Comparison of ENCODE assay signal across 8 cellular contexts in the genomic region with DNA sequence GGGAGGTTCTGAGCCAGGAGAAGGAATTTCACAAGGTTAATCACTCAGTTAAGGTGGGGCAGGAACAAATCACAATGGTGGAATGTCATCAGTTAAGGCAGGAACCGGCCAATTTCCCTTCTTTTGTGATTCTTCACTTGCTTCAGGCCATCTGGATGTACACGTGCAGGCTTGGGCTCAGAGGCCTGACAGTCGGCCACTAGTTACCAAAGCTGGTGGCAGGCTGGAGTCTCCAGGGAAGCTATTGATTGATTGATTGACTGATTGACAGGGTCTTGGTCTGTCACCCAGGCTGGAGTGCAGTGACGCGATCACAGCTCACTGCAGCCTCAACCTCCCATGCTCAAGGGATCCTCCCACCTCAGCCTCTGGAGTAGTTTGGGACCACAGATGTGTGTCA. TPM values are rescaled to one million over a fixed set of nuclear protein-coding genes. Genes with fewer than 3 reads are reported as not detected.
DNase-seq lines count a peak whose midpoint lies in the region; ATAC-seq, FAIRE-seq and TF ChIP-seq lines count a peak whose summit lies in the region.
"Not testable (repeated sequence)": the region's sequence is repeated elsewhere in the genome, so short reads cannot be mapped to it uniquely, and the experiment has no call there.

No MANE protein-coding gene starts in this region.

- WGBS in GM12878 (ENCODE audit: insufficient coverage, insufficient replicate concordance, low lambda C conversion rate, missing lambda C conversion rate) = 96% methylated on average over 5 of the region's 5 CpGs
- whole genome bisulfite sequencing in ovary, 3 donors = 27 to 46% (median 41%) methylated on average over 5 of the region's 5 CpGs
- WGBS in tibial nerve, 2 donors = 41% methylated on average over 5 of the region's 5 CpGs

- SMC1A ChIA-PET in GM12878 (lab: Charles Lee; ENCODE audit: uncharacterized antibody, unreplicated experiment) = interaction anchor here (1.3 kb wide), 1 partner anchor 97 kb away, joined by 4 read pairs; no protein-coding TSS in a partner anchor

- H3K9me1 ChIP-seq in keratinocyte (ENCODE audit: control insufficient read depth, extremely low read depth, insufficient read depth, low read length) = not testable (repeated sequence)

- H3K4me3 ChIP-seq in DND-41 (ENCODE audit: low read depth in 1 of 2, low read length in 2 of 2); GM12878: not testable (repeated sequence)
- H3K4me3 ChIP-seq in epithelial cell of proximal tubule (ENCODE audit: low read depth, low read length) = peak overlapping the region; percentile 96
- peak overlapping the region in 1 of 3 experiments; percentile 49 for H3K4me3 ChIP-seq in keratinocyte (ENCODE audit: control insufficient read depth in 2 of 3, extremely low read depth in 1 of 3, insufficient read depth in 2 of 3, low read depth in 1 of 3, low read length in 3 of 3)
- H3K4me3 ChIP-seq in ovary = peak overlapping the region; percentile 93
- peak overlapping the region; percentile 69 to 96 (median 90) for H3K4me3 ChIP-seq in tibial nerve

- H3K79me2 ChIP-seq in DND-41 (ENCODE audit: insufficient read depth, low read length) (peaks cover 40% of the 10 kb centered on the region), GM12878 (ENCODE audit: control insufficient read depth, insufficient read depth, low read length) (peaks cover 26% of the 10 kb centered on the region), keratinocyte (ENCODE audit: control insufficient read depth, insufficient read depth, low read length) (peaks cover 40% of the 10 kb centered on the region)

- ATAC-seq in DND-41 (ENCODE audit: insufficient read depth, low read depth); activated CD8-positive, alpha-beta T cell treated with anti-CD3 and anti-CD28 coated beads for 36 hours; GM12878: not testable (repeated sequence)

- TF ChIP-seq POLR2A in GM12878 (IDR thresholded peaks at IDR 0.05; ENCODE audit: low read depth, low read length); ovary (IDR thresholded peaks at IDR 0.05); tibial nerve (IDR thresholded peaks at IDR 0.05): not testable (repeated sequence)

- H3K27ac ChIP-seq in DND-41 (ENCODE audit: low read length); GM12878 (ENCODE audit: control insufficient read depth, insufficient read depth); ovary; tibial nerve: not testable (repeated sequence)
- H3K27ac ChIP-seq in keratinocyte (ENCODE audit: control insufficient read depth, insufficient read depth, low read length) = peak overlapping the region; percentile 98

- peak overlapping the region; percentile 90 for H3K4me3 Mint-ChIP-seq in activated CD8-positive, alpha-beta T cell treated with anti-CD3 and anti-CD28 coated beads for 36 hours

- not testable (repeated sequence) for BruUV-seq in GM12878 (replicated peaks; lab: Mats Ljungman, UMichigan)

- H3K27me3 Mint-ChIP-seq in activated CD8-positive, alpha-beta T cell treated with anti-CD3 and anti-CD28 coated beads for 36 hours = not testable (repeated sequence)

- not testable (repeated sequence) for DNase-seq in DND-41; GM12878 (ENCODE audit: low read depth, low spot score); epithelial cell of proximal tubule (ENCODE audit: low read depth); keratinocyte (ENCODE audit: low read depth, low spot score); tibial nerve (ENCODE audit: low spot score in 2 of 2)
- peak; percentile 0 for DNase-seq in NCI-H146 (lab: John Stamatoyannopoulos, UW)
- DNase-seq in activated CD8-positive, alpha-beta T cell treated with anti-CD3 and anti-CD28 coated beads for 36 hours = peak; percentile 5
- peak in 1 of 5 donors; percentile 16 for DNase-seq in ovary

- POLR2A ChIA-PET in activated CD8-positive, alpha-beta T cell treated with anti-CD3 and anti-CD28 coated beads for 36 hours (lab: Charles Lee); GM12878 (lab: Charles Lee): not testable (repeated sequence)

- FAIRE-seq in GM12878 (lab: Jason Lieb, UNC); keratinocyte (lab: Jason Lieb, UNC): not testable (repeated sequence)

- not testable (repeated sequence) for H3K9me3 Mint-ChIP-seq in activated CD8-positive, alpha-beta T cell treated with anti-CD3 and anti-CD28 coated beads for 36 hours

- H2AFZ ChIP-seq in DND-41 (ENCODE audit: low read depth, low read length); GM12878 (ENCODE audit: control insufficient read depth, low read depth, low read length): not testable (repeated sequence)
- H2AFZ ChIP-seq in keratinocyte (ENCODE audit: control insufficient read depth, low read length) = peak overlapping the region; percentile 9

- in situ Hi-C loops in GM12878 (cut with MboI) = not testable (repeated sequence)

- H3K9me3 ChIP-seq in DND-41 (ENCODE audit: insufficient read depth, low read length, severe bottlenecking); GM12878 (replicated peaks; ENCODE audit: control insufficient read depth, insufficient read depth, low read length); keratinocyte (ENCODE audit: control insufficient read depth, low read depth, low read length); ovary; tibial nerve: not testable (repeated sequence)

- TF ChIP-seq EP300 in GM12878 (IDR thresholded peaks at IDR 0.05; ENCODE audit: borderline replicate concordance in 1 of 2, control insufficient read depth in 1 of 2, low read depth in 2 of 2, low read length in 2 of 2); ovary (IDR thresholded peaks at IDR 0.05); tibial nerve (IDR thresholded peaks at IDR 0.05): not testable (repeated sequence)

- not testable (repeated sequence) for TF ChIP-seq CTCF in DND-41 (IDR thresholded peaks at IDR 0.05; ENCODE audit: borderline replicate concordance, extremely low read depth, low read length, poor library complexity, severe bottlenecking); activated CD8-positive, alpha-beta T cell treated with anti-CD3 and anti-CD28 coated beads for 36 hours (IDR thresholded peaks at IDR 0.05); GM12878 (IDR thresholded peaks at IDR 0.05 in 2 of 3, conservative IDR thresholded peaks at IDR 0.05 in 1 of 3; ENCODE audit: control insufficient read depth in 2 of 3, extremely low read depth in 1 of 3, insufficient read depth in 1 of 3, low read depth in 3 of 3, low read length in 3 of 3); epithelial cell of proximal tubule (conservative IDR thresholded peaks at IDR 0.05; ENCODE audit: low read depth, low read length); keratinocyte (optimal IDR thresholded peaks at IDR 0.05 in 1 of 3, IDR thresholded peaks at IDR 0.05 in 1 of 3, conservative IDR thresholded peaks at IDR 0.05 in 1 of 3; ENCODE audit: extremely low read depth in 1 of 3, insufficient read depth in 2 of 3, low read length in 3 of 3); ovary (IDR thresholded peaks at IDR 0.05); tibial nerve (IDR thresholded peaks at IDR 0.05)

- H3K4me1 ChIP-seq in DND-41 (ENCODE audit: insufficient read depth, low read length) (peaks cover 29% of the 10 kb centered on the region), keratinocyte (ENCODE audit: control insufficient read depth, extremely low read depth, insufficient read depth, low read length) (peaks cover 48% of the 10 kb centered on the region), tibial nerve (peaks cover 0 to 42% (median 3%) of the 10 kb centered on the region in 4 donors)
- not testable (repeated sequence) for H3K4me1 ChIP-seq in GM12878 (ENCODE audit: control insufficient read depth, insufficient read depth, low read length); ovary (ENCODE audit: insufficient read depth)

- peaks cover 12% of the 10 kb centered on the region for H3K36me3 ChIP-seq in DND-41 (ENCODE audit: insufficient read depth, low read length)
- not testable (repeated sequence) for H3K36me3 ChIP-seq in GM12878 (ENCODE audit: control insufficient read depth in 2 of 2, insufficient read depth in 2 of 2, low read length in 1 of 2); keratinocyte (ENCODE audit: control insufficient read depth in 2 of 2, extremely low read depth in 1 of 2, insufficient read depth in 2 of 2, low read length in 2 of 2); ovary; tibial nerve

- RAD21 ChIA-PET in GM12878 (lab: Charles Lee; ENCODE audit: unreplicated experiment) = not testable (repeated sequence)

- intact Hi-C loops in activated CD8-positive, alpha-beta T cell treated with anti-CD3 and anti-CD28 coated beads for 36 hours (cut with micrococcal nuclease); ovary (cut with DNase I): not testable (repeated sequence)
- intact Hi-C loops in GM12878 (cut with micrococcal nuclease; ENCODE audit: unreplicated experiment) = loop anchor here (1.0 kb wide), 1 partner anchor 36 kb away; no protein-coding TSS in a partner anchor

- not testable (repeated sequence) for H3K9ac ChIP-seq in DND-41 (ENCODE audit: low read depth, low read length); GM12878 (ENCODE audit: control insufficient read depth, insufficient read depth, low read length)
- H3K9ac ChIP-seq in keratinocyte (ENCODE audit: control insufficient read depth, extremely low read depth, insufficient read depth, low read length) = peak overlapping the region; percentile 97

- peaks cover 27% of the 10 kb centered on the region for H3K4me1 Mint-ChIP-seq in activated CD8-positive, alpha-beta T cell treated with anti-CD3 and anti-CD28 coated beads for 36 hours (ENCODE audit: low read depth)

- H3K4me2 ChIP-seq in DND-41 (ENCODE audit: insufficient read depth, low read length) (peak overlapping the region; percentile 81; the same call in 1 of the 2 replicates), keratinocyte (ENCODE audit: control insufficient read depth, extremely low read depth, insufficient read depth, low read depth, low read length) (peak overlapping the region; percentile 99)
- H3K4me2 ChIP-seq in GM12878 (ENCODE audit: control insufficient read depth, insufficient read depth) = not testable (repeated sequence)

- not testable (repeated sequence) for H3K36me3 Mint-ChIP-seq in activated CD8-positive, alpha-beta T cell treated with anti-CD3 and anti-CD28 coated beads for 36 hours (ENCODE audit: low read depth)

- CTCF ChIA-PET in activated CD8-positive, alpha-beta T cell treated with anti-CD3 and anti-CD28 coated beads for 36 hours (lab: Charles Lee) = interaction anchor here (1.5 kb wide), 1 partner anchor 36 kb away, joined by 5 read pairs; a partner anchor contains a TSS
- CTCF ChIA-PET in GM12878 (lab: Yijun Ruan, JAX) = interaction anchor here (0.6 kb wide), 1 partner anchor 18 kb away, joined by 3 read pairs; no protein-coding TSS in a partner anchor

- H4K20me1 ChIP-seq in DND-41 (ENCODE audit: insufficient read depth, low read length); GM12878 (ENCODE audit: control insufficient read depth, insufficient read depth); keratinocyte (ENCODE audit: control insufficient read depth, extremely low read depth, insufficient read depth, low read length): not testable (repeated sequence)

- dilution Hi-C loops in keratinocyte (cut with MboI; ENCODE audit: extremely low pct_ligation_motif_present, low sequenced_read_pairs) = not testable (repeated sequence)

- peak overlapping the region; percentile 88 for H3K27ac Mint-ChIP-seq in activated CD8-positive, alpha-beta T cell treated with anti-CD3 and anti-CD28 coated beads for 36 hours

- not testable (repeated sequence) for H3K27me3 ChIP-seq in DND-41 (ENCODE audit: insufficient read depth, low read length, poor library complexity); GM12878 (replicated peaks in 1 of 2; ENCODE audit: control insufficient read depth in 2 of 2, insufficient read depth in 2 of 2, low read length in 1 of 2); keratinocyte (ENCODE audit: control insufficient read depth, extremely low read depth, insufficient read depth, low read length); ovary; tibial nerve

- TF ChIP-seq RAD21 in GM12878 (IDR thresholded peaks at IDR 0.05; ENCODE audit: insufficient read depth, low read depth, low read length) = not testable (repeated sequence)

RNA-seq across cellular contexts. Expression of a gene that starts 0.9 kb away (rescaled TPM):
- total RNA-seq in activated CD8-positive, alpha-beta T cell treated with anti-CD3 and anti-CD28 coated beads for 36 hours = 10 to 100 TPM; 42.2 to 44.7 TPM
- total RNA-seq in GM12878 (2013; cell fraction: nucleolus; rRNA removed) = 56.5 and 59.6 TPM in 2 replicates
- 30.0 and 30.5 TPM in 2 replicates for total RNA-seq in GM12878 (2014; rRNA removed)
- total RNA-seq in GM12878 (2014; rRNA removed; fragmentation: Illumina TruSeq; extraction: Trizol) = 41.1 and 43.8 TPM in 2 replicates
- total RNA-seq in GM12878 (2021) = 35.3 and 36.8 TPM in 2 replicates
- polyA plus RNA-seq in GM12878 (2011; ENCODE audit: low read depth) = 12.6 TPM
- 50.7 and 86.2 TPM in 2 replicates for polyA plus RNA-seq in GM12878 (2011; rRNA removed)
- polyA plus RNA-seq in GM12878 (2011; cell fraction: cytosol; rRNA removed) = 19.8 and 22.8 TPM in 2 replicates
- polyA plus RNA-seq in GM12878 (2011; cell fraction: nucleus; rRNA removed) = 23.8 and 32.1 TPM in 2 replicates
- 18.0 and 26.3 TPM in 2 replicates for polyA plus RNA-seq in GM12878 (2012)
- polyA plus RNA-seq in GM12878 (2014; fragmentation: Illumina TruSeq; extraction: Trizol) = 36.8 and 43.0 TPM in 2 replicates
- 10 to 100 TPM; 41.8 to 45.2 TPM for polyA plus RNA-seq in GM12878 (2014; fragmentation: Nextera tagmentation; extraction: Ambion mirVana)
- 25.9 and 27.5 TPM in 2 replicates for polyA plus RNA-seq in GM12878 (2014; rRNA removed)
- polyA plus RNA-seq in GM12878 (2016; fragmentation: Nextera tagmentation; extraction: Ambion mirVana) = 10 to 100 TPM; 82.3 to 83.4 TPM
- 16.3 and 24.4 TPM in 2 replicates for polyA minus RNA-seq in GM12878 (2011; rRNA and poly(A)+ RNA removed)
- polyA minus RNA-seq in GM12878 (2011; cell fraction: cytosol; rRNA and poly(A)+ RNA removed) = 6.7 and 13.1 TPM in 2 replicates
- 22.0 and 33.9 TPM in 2 replicates for polyA minus RNA-seq in GM12878 (2011; cell fraction: nucleus; rRNA and poly(A)+ RNA removed)
- total RNA-seq in epithelial cell of proximal tubule = 24.3 and 40.2 TPM in 2 replicates
- polyA plus RNA-seq in keratinocyte = 32.4 to 64.3 TPM (median 35.2 TPM) in 3 replicates
- polyA plus RNA-seq in keratinocyte (2011; ENCODE audit: low read depth) = 108 TPM
- 35.7 and 70.9 TPM in 2 replicates for polyA plus RNA-seq in keratinocyte (2011; cell fraction: cytosol; rRNA removed)
- polyA plus RNA-seq in keratinocyte (2011; cell fraction: nucleus; rRNA removed) = 35.7 and 44.4 TPM in 2 replicates
- polyA plus RNA-seq in keratinocyte (2012; ENCODE audit: low replicate concordance) = 36.0 and 49.7 TPM in 2 replicates
- 5.8 to 31.9 TPM (median 20.5 TPM) in 3 replicates for polyA minus RNA-seq in keratinocyte
- 18.8 TPM for polyA minus RNA-seq in keratinocyte (2011; cell fraction: cytosol; rRNA and poly(A)+ RNA removed)
- polyA minus RNA-seq in keratinocyte (2011; cell fraction: nucleus; rRNA and poly(A)+ RNA removed) = 15.4 and 42.4 TPM in 2 replicates
- 10 to 100 TPM; 26.3 to 43.8 (median 37.3) TPM for total RNA-seq in ovary
- polyA plus RNA-seq in ovary = 10 to 100 TPM; 32.7 to 35.3 TPM
- total RNA-seq in tibial nerve = 10 to 100 TPM; 35.7 to 45.6 (median 41.3) TPM

RNA-seq across cellular contexts. Expression of a gene that starts 35.5 kb away (rescaled TPM):
- 10 to 100 TPM; 22.8 to 23.5 TPM for total RNA-seq in activated CD8-positive, alpha-beta T cell treated with anti-CD3 and anti-CD28 coated beads for 36 hours
- total RNA-seq in GM12878 (2013; cell fraction: nucleolus; rRNA removed) = 1.9 and 2.7 TPM in 2 replicates
- total RNA-seq in GM12878 (2014; rRNA removed) (14.7 and 15.4 TPM in 2 replicates), GM12878 (2014; rRNA removed; fragmentation: Illumina TruSeq; extraction: Trizol) (18.3 TPM in 2 replicates), GM12878 (2021) (10.0 and 12.0 TPM in 2 replicates), epithelial cell of proximal tubule (32.3 and 47.0 TPM in 2 replicates), ovary (10 to 100 TPM in 3 of 7 donors, 1 to 10 TPM in 4; 6.1 to 11.2 (median 9.7) TPM), tibial nerve (10 to 100 TPM in 1 of 4 donors, 1 to 10 TPM in 3; 3.3 to 10.7 (median 4.8) TPM)
- polyA plus RNA-seq in GM12878 (2011; ENCODE audit: low read depth) = 6.9 TPM
- polyA plus RNA-seq in GM12878 (2011; rRNA removed) (20.6 and 30.3 TPM in 2 replicates), GM12878 (2014; fragmentation: Illumina TruSeq; extraction: Trizol) (20.4 and 23.3 TPM in 2 replicates), GM12878 (2014; fragmentation: Nextera tagmentation; extraction: Ambion mirVana) (10 to 100 TPM; 11.4 to 17.7 TPM), GM12878 (2014; rRNA removed) (13.6 and 16.5 TPM in 2 replicates), GM12878 (2016; fragmentation: Nextera tagmentation; extraction: Ambion mirVana) (10 to 100 TPM; 25.2 to 26.7 TPM), keratinocyte (19.4 to 41.1 TPM (median 24.5 TPM) in 3 replicates), ovary (10 to 100 TPM in 1 of 2 donors, 1 to 10 TPM in 1; 9.7 to 11.4 TPM)
- 10.2 and 10.5 TPM in 2 replicates for polyA plus RNA-seq in GM12878 (2011; cell fraction: cytosol; rRNA removed)
- 3.1 and 4.0 TPM in 2 replicates for polyA plus RNA-seq in GM12878 (2011; cell fraction: nucleus; rRNA removed)
- polyA plus RNA-seq in GM12878 (2012) = 8.0 and 8.5 TPM in 2 replicates
- polyA minus RNA-seq in GM12878 (2011; rRNA and poly(A)+ RNA removed) = 3.1 TPM in 2 replicates
- polyA minus RNA-seq in GM12878 (2011; cell fraction: cytosol; rRNA and poly(A)+ RNA removed) = 1.9 and 2.3 TPM in 2 replicates
- 1.5 and 3.3 TPM in 2 replicates for polyA minus RNA-seq in GM12878 (2011; cell fraction: nucleus; rRNA and poly(A)+ RNA removed)
- 3.5 TPM for polyA plus RNA-seq in keratinocyte (2011; ENCODE audit: low read depth)
- 16.5 and 27.2 TPM in 2 replicates for polyA plus RNA-seq in keratinocyte (2011; cell fraction: cytosol; rRNA removed)
- polyA plus RNA-seq in keratinocyte (2011; cell fraction: nucleus; rRNA removed) = 7.7 and 8.0 TPM in 2 replicates
- polyA plus RNA-seq in keratinocyte (2012; ENCODE audit: low replicate concordance) = 11.5 and 26.1 TPM in 2 replicates
- polyA minus RNA-seq in keratinocyte = 3.4 to 8.5 TPM (median 7.7 TPM) in 3 replicates
- 9.8 TPM for polyA minus RNA-seq in keratinocyte (2011; cell fraction: cytosol; rRNA and poly(A)+ RNA removed)
- 2.3 and 3.5 TPM in 2 replicates for polyA minus RNA-seq in keratinocyte (2011; cell fraction: nucleus; rRNA and poly(A)+ RNA removed)
